8 cellular contexts compared by ENCODE assay signal in genomic region chr6:156779206-156780116, GRCh38. TPM values are rescaled to one million over a fixed set of nuclear protein-coding genes. Genes with fewer than 3 reads are reported as not detected.
DNase-seq lines count a peak whose midpoint lies in the region; ATAC-seq, FAIRE-seq and TF ChIP-seq lines count a peak whose summit lies in the region.

No MANE protein-coding gene starts in this region.

- TF ChIP-seq CTCF in A549 (IDR thresholded peaks at IDR 0.05) (0 out of 3 replicates have a peak, but pooled peaks have one; percentile 7), esophagus squamous epithelium (IDR thresholded peaks at IDR 0.05) (peak in 2 of 6 experiments; percentile 23 to 37), nephron (IDR thresholded peaks at IDR 0.05; ENCODE audit: unreplicated experiment in 3 of 3) (no peak), stomach (IDR thresholded peaks at IDR 0.05) (peak in 1 of 7 experiments; percentile 27)

- TF ChIP-seq EP300 in A549 (IDR thresholded peaks at IDR 0.05) (no peak), stomach (IDR thresholded peaks at IDR 0.05) (no peak)

- H3K27ac Mint-ChIP-seq in activated T-cell treated with anti-CD3 and anti-CD28 coated beads, Interleukin-2, amount 50 U/mL, for 24 hours: peak overlapping the region; percentile 91
- H3K27ac Mint-ChIP-seq in nephron: peak overlapping the region; percentile 90 to 91 (median 90)

- peak overlapping the region; percentile 87 for H3K4me3 ChIP-seq in A549
- peak overlapping the region; percentile 83 to 91 (median 86) for H3K4me3 ChIP-seq in esophagus squamous epithelium
- H3K4me3 ChIP-seq in stomach: peak overlapping the region; percentile 84 to 95 (median 89)

- peak overlapping the region; percentile 78 for H3K4me2 ChIP-seq in A549

- POLR2A ChIA-PET in A549 (lab: Yijun Ruan, JAX): interaction anchor here (0.9 to 1.2 kb wide), 3 partner anchors 60 to 93 kb away, joined by 3 to 7 read pairs (median 6); no protein-coding TSS in a partner anchor

- H3K9me3 Mint-ChIP-seq in activated T-cell treated with anti-CD3 and anti-CD28 coated beads, Interleukin-2, amount 50 U/mL, for 24 hours: no peaks in the 10 kb centered on the region
- H3K9me3 Mint-ChIP-seq in nephron: no peaks in the 10 kb centered on the region

- in situ Hi-C loops in GM18951 (cut with MboI; ENCODE audit: low sequenced_read_pairs, unreplicated experiment): loop anchor here (10.0 kb wide), 1 partner anchor 245 kb away; no protein-coding TSS in a partner anchor

- DNase-seq in A549 (ENCODE audit: low read depth in 1 of 2, low spot score in 1 of 2) (peak in 1 of 2 experiments; percentile 40), NCI-H69 (lab: John Stamatoyannopoulos, UW) (peak; percentile 79), esophagus squamous epithelium (lab: John Stamatoyannopoulos, UW) (no peak), stomach (peak; percentile 58)
- peak; percentile 81 for DNase-seq in activated T-cell treated with anti-CD3 and anti-CD28 coated beads, Interleukin-2, amount 50 U/mL, for 24 hours

- under 1% methylated on average over 10 of the region's 109 CpGs for WGBS in A549 (ENCODE audit: missing lambda C conversion rate)
- 0% methylated on average over 6 to 7 of the region's 109 CpGs for WGBS in esophagus squamous epithelium, 2 donors
- WGBS in stomach, 5 donors: 0 to 1% (median 1%) methylated on average over 10 to 109 of the region's 109 CpGs

- intact Hi-C loops in esophagus squamous epithelium (cut with DNase I) (loop anchor here (5.0 to 10.0 kb wide), 4 partner anchors 57 to 243 kb away; no protein-coding TSS in a partner anchor), stomach (cut with DNase I; ENCODE audit: low total_unique reads) (loop anchor here (10.0 kb wide), 1 partner anchor 245 kb away; no protein-coding TSS in a partner anchor)

- 0 out of 5 replicates have a peak, but pooled peaks of 1 of the 2 experiments have one; percentile 8 for TF ChIP-seq RAD21 in A549 (conservative IDR thresholded peaks at IDR 0.05 in 1 of 2, IDR thresholded peaks at IDR 0.05 in 1 of 2)

- H3K27ac ChIP-seq in A549 (peak overlapping the region; percentile 98 to 100), esophagus squamous epithelium (peak overlapping the region; percentile 98 to 99 (median 99)), stomach (peak overlapping the region; percentile 90 to 100 (median 98))

- H3K4me3 Mint-ChIP-seq in activated T-cell treated with anti-CD3 and anti-CD28 coated beads, Interleukin-2, amount 50 U/mL, for 24 hours: peak overlapping the region; percentile 83
- H3K4me3 Mint-ChIP-seq in nephron: peak overlapping the region; percentile 82 to 91 (median 91)

- peaks cover 47% of the 10 kb centered on the region for H3K4me1 ChIP-seq in A549
- H3K4me1 ChIP-seq in esophagus squamous epithelium: peaks cover 4 to 61% (median 43%) of the 10 kb centered on the region in 3 donors
- H3K4me1 ChIP-seq in stomach: peaks cover 17 to 63% (median 44%) of the 10 kb centered on the region in 4 donors

- CTCF ChIA-PET in A549 (lab: Yijun Ruan, JAX): interaction anchor here (1.0 to 1.2 kb wide), 2 partner anchors 48 to 100 kb away, joined by 3 to 5 read pairs; no protein-coding TSS in a partner anchor

- H3K9me3 ChIP-seq in A549: no peaks in the 10 kb centered on the region
- no peaks in the 10 kb centered on the region for H3K9me3 ChIP-seq in esophagus squamous epithelium
- no peaks in the 10 kb centered on the region for H3K9me3 ChIP-seq in stomach

- peak; percentile 39 to 51 for ATAC-seq in A549
- ATAC-seq in GM21737 (IDR thresholded peaks at IDR 0.05; ENCODE audit: unreplicated experiment): no peak

- H3K36me3 ChIP-seq in esophagus squamous epithelium (no peaks in the 10 kb centered on the region), stomach (no peaks in the 10 kb centered on the region)

- H3K36me3 Mint-ChIP-seq in activated T-cell treated with anti-CD3 and anti-CD28 coated beads, Interleukin-2, amount 50 U/mL, for 24 hours (ENCODE audit: low read depth): peaks cover 38% of the 10 kb centered on the region
- H3K36me3 Mint-ChIP-seq in nephron (ENCODE audit: low read depth): no peaks in the 10 kb centered on the region

- H3K27me3 ChIP-seq in esophagus squamous epithelium: no peaks in the 10 kb centered on the region
- no peaks in the 10 kb centered on the region for H3K27me3 ChIP-seq in stomach

- TF ChIP-seq POLR2A in A549 (IDR thresholded peaks at IDR 0.05; ENCODE audit: low read length) (no peak), GM18951 (IDR thresholded peaks at IDR 0.05; ENCODE audit: extremely low read depth, insufficient read depth, insufficient read length) (peak; percentile 40), esophagus squamous epithelium (IDR thresholded peaks at IDR 0.05) (peak in 1 of 4 donors; percentile 11), stomach (IDR thresholded peaks at IDR 0.05) (no peak)

- H3K4me1 Mint-ChIP-seq in activated T-cell treated with anti-CD3 and anti-CD28 coated beads, Interleukin-2, amount 50 U/mL, for 24 hours (ENCODE audit: low read depth): peaks cover 52% of the 10 kb centered on the region
- peaks cover 62% of the 10 kb centered on the region for H3K4me1 Mint-ChIP-seq in nephron

- FAIRE-seq in A549 (lab: Jason Lieb, UNC): no peak

- no peaks in the 10 kb centered on the region for H3K27me3 Mint-ChIP-seq in activated T-cell treated with anti-CD3 and anti-CD28 coated beads, Interleukin-2, amount 50 U/mL, for 24 hours
- H3K27me3 Mint-ChIP-seq in nephron (ENCODE audit: low read depth): no peaks in the 10 kb centered on the region

TF ChIP-seq in A549, 52 proteins besides CTCF, POLR2A, EP300 and RAD21:
- TF ChIP-seq E2F6 (IDR thresholded peaks at IDR 0.05; ENCODE audit: borderline replicate concordance, low read depth) (0 out of 2 replicates have a peak, but pooled peaks have one; percentile 21), USF2 (IDR thresholded peaks at IDR 0.05) (no peak), SREBF2 (IDR thresholded peaks at IDR 0.05) (no peak), HEYL (CRISPR knock-in tag; IDR thresholded peaks at IDR 0.05) (no peak), CEBPB (IDR thresholded peaks at IDR 0.05) (no peak), MAX (IDR thresholded peaks at IDR 0.05) (peak; percentile 64), SMC3 (IDR thresholded peaks at IDR 0.05) (0 out of 3 replicates have a peak, but pooled peaks have one; percentile 3)

RNA-seq across cellular contexts. Expression of gene ARID1B, which starts 2.3 kb away (rescaled TPM):
- polyA plus RNA-seq in A549 (2011; rRNA removed) (16.3 and 19.2 TPM in 2 replicates), A549 (2017; fragmentation: RNase III; extraction: RNeasy Plus Mini Kit Qiagen cat#74134 plus additional on column Dnase treatment) (13.5 to 14.3 TPM (median 14.1 TPM) in 3 replicates), stomach (1 to 10 TPM; 8.8 to 9.2 (median 9.0) TPM)
- polyA plus RNA-seq in A549 (2012; cell fraction: cytosol; rRNA removed): 10.8 and 12.2 TPM in 2 replicates
- polyA plus RNA-seq in A549 (2012; cell fraction: nucleus; rRNA removed): 15.1 and 20.0 TPM in 2 replicates
- polyA minus RNA-seq in A549 (2011; rRNA and poly(A)+ RNA removed): 93.0 and 94.2 TPM in 2 replicates
- total RNA-seq in esophagus squamous epithelium (100 to 1,000 TPM in 1 of 4 donors, 10 to 100 TPM in 3; 25.2 to 103 (median 59.5) TPM), stomach (100 to 1,000 TPM in 3 of 5 donors, 10 to 100 TPM in 2; 31.3 to 183 (median 142) TPM)
